16 cellular contexts compared by ENCODE assay signal in the genomic region with DNA sequence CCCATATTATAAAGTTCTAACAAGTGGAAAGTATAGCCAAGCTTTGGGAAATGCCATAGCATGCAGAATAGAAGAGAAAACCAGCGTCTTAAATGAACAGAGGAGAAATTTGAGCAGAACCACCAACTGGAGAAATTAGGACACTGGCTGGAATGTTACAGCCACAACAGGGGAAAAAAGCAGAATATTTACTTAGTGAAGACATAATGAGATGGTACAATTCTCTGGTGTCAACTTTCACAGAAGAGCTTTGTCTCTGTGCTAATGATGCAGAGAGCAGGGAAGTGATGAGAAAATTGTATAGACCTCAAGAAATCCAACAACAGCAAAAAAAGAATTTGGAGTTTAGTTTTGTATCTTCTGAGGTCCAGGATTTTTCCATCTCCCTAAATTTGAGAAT.
DNase-seq lines count a peak whose midpoint lies in the region; TF ChIP-seq lines count a peak whose summit lies in the region.
"Had no signal": no experiment of that assay in that cellular context is flagged by ENCODE, and none has a peak within 500 bp of the region (broad histone marks: within the 10 kb centered on the region; RNA-seq: fewer than 3 reads in every experiment).

No MANE protein-coding gene starts in this region.

- DNase-seq in NCI-H1417 (lab: John Stamatoyannopoulos, UW) (peak in 2 of 3 experiments; percentile 1 to 52), NCI-H1417 treated with DMSO at 0.1 percent for 48 hours (lab: John Stamatoyannopoulos, UW) (no peak), COR-L47 (lab: John Stamatoyannopoulos, UW) (peak; percentile 11), NCI-H345 treated with DMSO at 0.1 percent for 48 hours (lab: John Stamatoyannopoulos, UW; ENCODE audit: unreplicated experiment) (peak; percentile 1), mesenteric fat pad (ENCODE audit: low spot score) (no peak), kidney glomerular epithelial cell (lab: John Stamatoyannopoulos, UW) (no peak), COLO829 (ENCODE audit: low spot score) (no peak)
- DNase-seq: CD4-positive, alpha-beta memory T cell; GDM1; NCI-H1694 treated with DMSO at 0.1 percent for 48 hours; NCI-H2227 treated with DMSO at 0.1 percent for 48 hours; NK-92 treated with Interleukin-12 subunit alpha and Interleukin-12 subunit beta, amount 100 ng/mL, for 24 hours; SHP77; T-cell had no signal

- H3K4me1 Mint-ChIP-seq in brain: peaks cover 49% of the 10 kb centered on the region
- H3K4me1 Mint-ChIP-seq: CD4-positive, alpha-beta memory T cell; T-cell had no signal

- H3K9me3 Mint-ChIP-seq in brain: no peaks in the 10 kb centered on the region
- H3K9me3 Mint-ChIP-seq: GM23338, T-cell had no signal

- no peaks in the 10 kb centered on the region for H3K36me3 Mint-ChIP-seq in brain
- H3K36me3 Mint-ChIP-seq: CD4-positive, alpha-beta memory T cell; T-cell had no signal

- no peak for TF ChIP-seq CTCF in brain (conservative IDR thresholded peaks at IDR 0.05)

- H3K27me3 Mint-ChIP-seq in brain: no peaks in the 10 kb centered on the region

- peak overlapping the region in 3 of 5 experiments; percentile 6 to 19 (median 6) for H3K27ac Mint-ChIP-seq in brain
- H3K27ac Mint-ChIP-seq: CD4-positive, alpha-beta memory T cell; GM23338; T-cell had no signal

- peak overlapping the region in 1 of 5 experiments; percentile 19 for H3K4me3 Mint-ChIP-seq in brain
- H3K4me3 Mint-ChIP-seq: CD4-positive, alpha-beta memory T cell; GM23338; T-cell had no signal

Comparison
In these comparisons a context has a peak if more than half of its experiments do, and no peak if none do; other contexts are left out.
1. DNase-seq: peak in NCI-H1417 (2 of 3), COR-L47 (single experiment) and NCI-H345 treated with DMSO at 0.1 percent for 48 hours (single experiment); none in NCI-H1417 treated with DMSO at 0.1 percent for 48 hours (single experiment), mesenteric fat pad (single experiment), kidney glomerular epithelial cell (single experiment) and COLO829 (single experiment).